In the genomic region with DNA sequence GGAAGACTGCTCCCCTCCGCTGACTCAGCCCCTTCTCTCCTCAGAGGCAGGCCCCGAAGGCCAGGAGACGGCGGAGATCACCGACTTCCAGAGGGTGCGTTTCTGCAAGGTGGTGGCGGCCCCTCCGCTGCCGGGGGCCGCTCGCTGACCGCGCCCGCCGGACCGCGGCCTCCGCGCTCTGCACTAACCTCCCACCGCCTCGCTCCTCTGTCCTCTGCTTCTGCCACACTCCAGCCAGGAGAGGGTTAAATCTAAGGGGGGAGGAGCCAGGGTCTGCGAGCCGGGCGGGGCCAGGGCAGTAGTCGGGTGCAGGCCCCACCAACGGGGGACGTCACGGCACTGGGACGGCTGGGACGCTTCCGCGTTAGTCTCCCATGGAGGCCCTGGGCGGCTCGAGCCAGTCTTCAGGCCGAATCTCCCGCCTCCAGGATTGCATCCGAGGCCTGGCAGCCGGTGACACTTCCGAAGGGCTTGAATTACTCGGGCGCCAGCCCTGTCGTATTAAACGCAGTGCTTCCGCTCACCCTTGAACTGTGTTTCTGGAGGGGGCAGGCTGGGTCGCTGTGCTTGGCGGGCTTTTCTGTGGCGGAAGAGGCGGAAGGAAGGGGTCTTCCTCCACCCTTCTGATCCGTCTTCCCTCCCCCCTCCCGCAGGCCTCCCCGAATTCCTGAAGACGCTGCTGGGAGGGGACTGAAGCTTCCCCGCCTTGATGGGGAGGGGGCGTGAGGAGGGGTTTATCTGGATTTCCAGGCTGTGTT, we compare ENCODE assay signal across 8 cellular contexts. TPM values are rescaled to one million over a fixed set of nuclear protein-coding genes. Genes with fewer than 3 reads are reported as not detected.
DNase-seq lines count a peak whose midpoint lies in the region; ATAC-seq and TF ChIP-seq lines count a peak whose summit lies in the region.

No MANE protein-coding gene starts in this region.

- H3K4me3 ChIP-seq in fibroblast of the aortic adventitia (ENCODE audit: low read depth, low read length) (peak overlapping the region; percentile 82), neural cell (ENCODE audit: low read length) (peak overlapping the region; percentile 72)

- TF ChIP-seq RAD21 in neural cell (conservative IDR thresholded peaks at IDR 0.05): no peak

- TF ChIP-seq CTCF in fibroblast of the aortic adventitia (IDR thresholded peaks at IDR 0.05; ENCODE audit: insufficient read depth, low read length): no peak
- no peak for TF ChIP-seq CTCF in neural cell (IDR thresholded peaks at IDR 0.05; ENCODE audit: poor library complexity, severe bottlenecking)

- peak overlapping the region; percentile 92 for H3K27ac ChIP-seq in neural cell (ENCODE audit: low read length)

- no peaks in the 10 kb centered on the region for H3K79me2 ChIP-seq in neural cell (replicated peaks; ENCODE audit: insufficient read depth, low read length)

- peaks cover 11% of the 10 kb centered on the region for H3K36me3 Mint-ChIP-seq in stimulated activated naive CD8-positive, alpha-beta T cell treated with anti-CD3 and anti-CD28 coated beads, Interleukin-15, Interleukin-2, amounts not matched to agents 100 ng/mL and 50 ng/mL, for 24 hours (ENCODE audit: low read depth)

- peak overlapping the region; percentile 85 for H3K9ac ChIP-seq in neural cell (ENCODE audit: low read length)

- peak overlapping the region; percentile 84 for H3K4me2 ChIP-seq in neural cell (ENCODE audit: low read length)

- H3K4me1 Mint-ChIP-seq in stimulated activated naive CD8-positive, alpha-beta T cell treated with anti-CD3 and anti-CD28 coated beads, Interleukin-15, Interleukin-2, amounts not matched to agents 100 ng/mL and 50 ng/mL, for 24 hours (ENCODE audit: low read depth): peaks cover 17% of the 10 kb centered on the region

- H3K9me3 Mint-ChIP-seq in stimulated activated naive CD8-positive, alpha-beta T cell treated with anti-CD3 and anti-CD28 coated beads, Interleukin-15, Interleukin-2, amounts not matched to agents 100 ng/mL and 50 ng/mL, for 24 hours: no peaks in the 10 kb centered on the region

- H4K20me1 ChIP-seq in neural cell (ENCODE audit: insufficient read depth): no peaks in the 10 kb centered on the region

- DNase-seq in DMS79 (lab: John Stamatoyannopoulos, UW): peak; percentile 88
- DNase-seq in KG1 (lab: John Stamatoyannopoulos, UW): peak; percentile 85
- DNase-seq in RPMI8226: peak; percentile 85
- DNase-seq in activated effector memory CD4-positive, alpha-beta T cell treated with Interleukin-2 at 50 U/mL for 16 hours: peak; percentile 86
- DNase-seq in fibroblast of the aortic adventitia (ENCODE audit: low read depth): peak; percentile 91

- H3K4me3 Mint-ChIP-seq in stimulated activated naive CD8-positive, alpha-beta T cell treated with anti-CD3 and anti-CD28 coated beads, Interleukin-15, Interleukin-2, amounts not matched to agents 100 ng/mL and 50 ng/mL, for 24 hours: peak overlapping the region; percentile 91

- no peaks in the 10 kb centered on the region for H3K27me3 ChIP-seq in neural cell (ENCODE audit: insufficient read depth, low read depth, low read length)

- no peaks in the 10 kb centered on the region for H3F3A ChIP-seq in neural cell (ENCODE audit: insufficient read depth, low read length, poor library complexity, severe bottlenecking)

- no peaks in the 10 kb centered on the region for H3K9me2 ChIP-seq in neural cell (ENCODE audit: insufficient read depth, low read length)

- no peaks in the 10 kb centered on the region for H3K27me3 Mint-ChIP-seq in stimulated activated naive CD8-positive, alpha-beta T cell treated with anti-CD3 and anti-CD28 coated beads, Interleukin-15, Interleukin-2, amounts not matched to agents 100 ng/mL and 50 ng/mL, for 24 hours

- H3K27ac Mint-ChIP-seq in stimulated activated naive CD8-positive, alpha-beta T cell treated with anti-CD3 and anti-CD28 coated beads, Interleukin-15, Interleukin-2, amounts not matched to agents 100 ng/mL and 50 ng/mL, for 24 hours: peak overlapping the region; percentile 99

- no peaks in the 10 kb centered on the region for H3K9me3 ChIP-seq in neural cell (ENCODE audit: low read length)

- peak; percentile 48 for TF ChIP-seq EP300 in neural cell (conservative IDR thresholded peaks at IDR 0.05; ENCODE audit: poor library complexity, severe bottlenecking)

- peak overlapping the region; percentile 80 for H2AFZ ChIP-seq in neural cell (ENCODE audit: low read depth, low read length)

- peak; percentile 75 for ATAC-seq in GM21723 (IDR thresholded peaks at IDR 0.05; ENCODE audit: unreplicated experiment)

- no peaks in the 10 kb centered on the region for H3K36me3 ChIP-seq in neural cell (ENCODE audit: insufficient read depth, low read length)

TF ChIP-seq in neural cell, 6 proteins besides CTCF, POLR2A, EP300 and RAD21:
- TF ChIP-seq EZH2 (IDR thresholded peaks at IDR 0.05; ENCODE audit: borderline replicate concordance, insufficient read depth, low read length, poor library complexity, severe bottlenecking) (no peak), SMC3 (conservative IDR thresholded peaks at IDR 0.05; ENCODE audit: poor library complexity) (no peak), POLR2AphosphoS5 (IDR thresholded peaks at IDR 0.05) (peak; percentile 89), TAF1 (IDR thresholded peaks at IDR 0.05; ENCODE audit: low read depth) (no peak), MXI1 (conservative IDR thresholded peaks at IDR 0.05; ENCODE audit: poor library complexity, severe bottlenecking) (peak; percentile 67)
- TF ChIP-seq, protein P1, sequence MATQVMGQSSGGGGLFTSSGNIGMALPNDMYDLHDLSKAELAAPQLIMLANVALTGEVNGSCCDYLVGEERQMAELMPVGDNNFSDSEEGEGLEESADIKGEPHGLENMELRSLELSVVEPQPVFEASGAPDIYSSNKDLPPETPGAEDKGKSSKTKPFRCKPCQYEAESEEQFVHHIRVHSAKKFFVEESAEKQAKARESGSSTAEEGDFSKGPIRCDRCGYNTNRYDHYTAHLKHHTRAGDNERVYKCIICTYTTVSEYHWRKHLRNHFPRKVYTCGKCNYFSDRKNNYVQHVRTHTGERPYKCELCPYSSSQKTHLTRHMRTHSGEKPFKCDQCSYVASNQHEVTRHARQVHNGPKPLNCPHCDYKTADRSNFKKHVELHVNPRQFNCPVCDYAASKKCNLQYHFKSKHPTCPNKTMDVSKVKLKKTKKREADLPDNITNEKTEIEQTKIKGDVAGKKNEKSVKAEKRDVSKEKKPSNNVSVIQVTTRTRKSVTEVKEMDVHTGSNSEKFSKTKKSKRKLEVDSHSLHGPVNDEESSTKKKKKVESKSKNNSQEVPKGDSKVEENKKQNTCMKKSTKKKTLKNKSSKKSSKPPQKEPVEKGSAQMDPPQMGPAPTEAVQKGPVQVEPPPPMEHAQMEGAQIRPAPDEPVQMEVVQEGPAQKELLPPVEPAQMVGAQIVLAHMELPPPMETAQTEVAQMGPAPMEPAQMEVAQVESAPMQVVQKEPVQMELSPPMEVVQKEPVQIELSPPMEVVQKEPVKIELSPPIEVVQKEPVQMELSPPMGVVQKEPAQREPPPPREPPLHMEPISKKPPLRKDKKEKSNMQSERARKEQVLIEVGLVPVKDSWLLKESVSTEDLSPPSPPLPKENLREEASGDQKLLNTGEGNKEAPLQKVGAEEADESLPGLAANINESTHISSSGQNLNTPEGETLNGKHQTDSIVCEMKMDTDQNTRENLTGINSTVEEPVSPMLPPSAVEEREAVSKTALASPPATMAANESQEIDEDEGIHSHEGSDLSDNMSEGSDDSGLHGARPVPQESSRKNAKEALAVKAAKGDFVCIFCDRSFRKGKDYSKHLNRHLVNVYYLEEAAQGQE (IDR thresholded peaks at IDR 0.05; ENCODE audit: borderline replicate concordance): peak; percentile 51

RNA-seq across cellular contexts. Expression of a gene that starts 1.2 kb away (rescaled TPM):
- 1.6 and 2.3 TPM in 2 replicates for total RNA-seq in fibroblast of the aortic adventitia (ENCODE audit: low replicate concordance)
- 6.6 and 11.5 TPM in 2 replicates for polyA plus RNA-seq in neural cell
- 3.4 and 3.7 TPM in 2 replicates for polyA minus RNA-seq in neural cell

RNA-seq across cellular contexts. Expression of a gene that starts 17.2 kb away (rescaled TPM):
- total RNA-seq in fibroblast of the aortic adventitia (ENCODE audit: low replicate concordance): 6.5 and 16.3 TPM in 2 replicates
- polyA plus RNA-seq in neural cell: 2.1 and 5.3 TPM in 2 replicates
- polyA minus RNA-seq in neural cell: 3.7 and 5.2 TPM in 2 replicates

RNA-seq across cellular contexts. Expression of a gene that starts 36.2 kb away (rescaled TPM):
- total RNA-seq in fibroblast of the aortic adventitia (ENCODE audit: low replicate concordance): 0.09 TPM in 1 of 2 replicates, not detected in the other
- not detected in 2 replicates for polyA plus RNA-seq in neural cell
- polyA minus RNA-seq in neural cell: 0.24 TPM in 1 of 2 replicates, not detected in the other

RNA-seq across cellular contexts. Expression of a gene that starts 42.5 kb away (rescaled TPM):
- total RNA-seq in fibroblast of the aortic adventitia (ENCODE audit: low replicate concordance): 9.2 and 12.9 TPM in 2 replicates
- 15.6 and 20.1 TPM in 2 replicates for polyA plus RNA-seq in neural cell
- 11.2 and 12.4 TPM in 2 replicates for polyA minus RNA-seq in neural cell

RNA-seq across cellular contexts. Expression of a gene that starts 58.5 kb away (rescaled TPM):
- 0.33 and 0.63 TPM in 2 replicates for total RNA-seq in fibroblast of the aortic adventitia (ENCODE audit: low replicate concordance)
- not detected in 2 replicates for polyA plus RNA-seq in neural cell
- not detected in 2 replicates for polyA minus RNA-seq in neural cell

Comparison
In these comparisons a context has a peak if more than half of its experiments do, and no peak if none do; other contexts are left out.
1. Peak in every context shown above with its lines: DNase-seq, ATAC-seq, H3K4me3 ChIP-seq and H3K27ac ChIP-seq.